ENCODE assay signal across 8 cellular contexts in genomic region chr2:173568054-173568453, GRCh38.
DNase-seq lines count a peak whose midpoint lies in the region; ATAC-seq, FAIRE-seq and TF ChIP-seq lines count a peak whose summit lies in the region.
"Had no signal": no experiment of that assay in that cellular context is flagged by ENCODE, and none has a peak within 500 bp of the region (broad histone marks: within the 10 kb centered on the region; RNA-seq: fewer than 3 reads in every experiment).

No MANE protein-coding gene starts in this region.

- no peak overlapping the region for H3K4me3 ChIP-seq in Loucy (ENCODE audit: low read length, poor library complexity, severe bottlenecking)
- H3K4me3 ChIP-seq in astrocyte (ENCODE audit: insufficient read depth, low read depth, low read length): no peak overlapping the region
- no peak overlapping the region for H3K4me3 ChIP-seq in dorsolateral prefrontal cortex
- H3K4me3 ChIP-seq: upper lobe of left lung had no signal

- no peak overlapping the region for H2AFZ ChIP-seq in Loucy (ENCODE audit: low read length)
- H2AFZ ChIP-seq in astrocyte (ENCODE audit: low read depth, low read length): no peak overlapping the region

- H3K27ac ChIP-seq in astrocyte (ENCODE audit: low read depth, low read length): no peak overlapping the region
- H3K27ac ChIP-seq in dorsolateral prefrontal cortex: no peak overlapping the region
- H3K27ac ChIP-seq: upper lobe of left lung had no signal

- no peaks in the 10 kb centered on the region for H3K36me3 Mint-ChIP-seq in astrocyte (ENCODE audit: low read depth, unreplicated experiment)

- H3K4me1 ChIP-seq in Loucy (ENCODE audit: insufficient read depth, low read length, poor library complexity, severe bottlenecking) (peaks cover 8% of the 10 kb centered on the region), astrocyte (ENCODE audit: insufficient read depth, low read length) (peaks cover 5% of the 10 kb centered on the region)

- H3K4me2 ChIP-seq in Loucy (ENCODE audit: low read depth, low read length, poor library complexity, severe bottlenecking) (no peak overlapping the region), astrocyte (ENCODE audit: low read length) (no peak overlapping the region)

- no peaks in the 10 kb centered on the region for H3K4me1 Mint-ChIP-seq in astrocyte (ENCODE audit: low read depth, unreplicated experiment)

- intact Hi-C loops in dorsolateral prefrontal cortex (cut with DNase I): no loop called here

- H3K9me3 Mint-ChIP-seq in astrocyte (ENCODE audit: unreplicated experiment): no peaks in the 10 kb centered on the region

- H3K79me2 ChIP-seq in Loucy (ENCODE audit: insufficient read depth, low read length) (no peaks in the 10 kb centered on the region), astrocyte (ENCODE audit: insufficient read depth, low read length) (no peaks in the 10 kb centered on the region)

- H4K20me1 ChIP-seq in Loucy (ENCODE audit: insufficient read depth, low read length, poor library complexity, severe bottlenecking) (no peaks in the 10 kb centered on the region), astrocyte (ENCODE audit: insufficient read depth, low read length) (no peaks in the 10 kb centered on the region)

- no peak overlapping the region for H3K27ac Mint-ChIP-seq in astrocyte (ENCODE audit: unreplicated experiment)

- H3K27me3 ChIP-seq in Loucy (ENCODE audit: insufficient read depth, low read length, poor library complexity, severe bottlenecking) (no peaks in the 10 kb centered on the region), astrocyte (ENCODE audit: insufficient read depth, low read length) (no peaks in the 10 kb centered on the region), dorsolateral prefrontal cortex (peaks cover 0 to 12% (median 0%) of the 10 kb centered on the region in 45 donors)
- H3K27me3 ChIP-seq: upper lobe of left lung had no signal

- no peaks in the 10 kb centered on the region for H3K36me3 ChIP-seq in Loucy (ENCODE audit: insufficient read depth, low read length)
- no peaks in the 10 kb centered on the region for H3K36me3 ChIP-seq in astrocyte (ENCODE audit: insufficient read depth, low read length)
- H3K36me3 ChIP-seq: upper lobe of left lung had no signal

- no peaks in the 10 kb centered on the region for H3F3A ChIP-seq in Loucy (ENCODE audit: low read depth)

- DNase-seq in EL: peak; percentile 51
- no peak for DNase-seq in astrocyte (ENCODE audit: low read depth)
- DNase-seq in myocyte (ENCODE audit: low read depth): peak; percentile 38
- no peak for DNase-seq in dorsolateral prefrontal cortex
- DNase-seq in SHP77 treated with DMSO at 0.1 percent for 48 hours (lab: John Stamatoyannopoulos, UW): no peak
- DNase-seq: upper lobe of left lung had no signal

- ATAC-seq in GM18511 (IDR thresholded peaks at IDR 0.05; ENCODE audit: unreplicated experiment): no peak

- TF ChIP-seq CTCF in Loucy (conservative IDR thresholded peaks at IDR 0.05; ENCODE audit: low read length) (peak; percentile 82), astrocyte (IDR thresholded peaks at IDR 0.05; ENCODE audit: insufficient read depth, low read depth, low read length) (peak; percentile 16), dorsolateral prefrontal cortex (IDR thresholded peaks at IDR 0.05 in 54 of 56, conservative IDR thresholded peaks at IDR 0.05 in 2 of 56; ENCODE audit: low read depth in 1 of 56, partially characterized antibody in 56 of 56) (peak in 3 of 56 donors; percentile 9 to 14 (median 12))

- H3K4me3 Mint-ChIP-seq in astrocyte (ENCODE audit: unreplicated experiment): no peak overlapping the region

- FAIRE-seq in astrocyte (lab: Jason Lieb, UNC): no peak

- H3K9ac ChIP-seq in Loucy (ENCODE audit: low read depth, low read length, poor library complexity, severe bottlenecking): no peak overlapping the region
- no peak overlapping the region for H3K9ac ChIP-seq in astrocyte (ENCODE audit: low read length)

- no peaks in the 10 kb centered on the region for H3K9me2 ChIP-seq in Loucy (replicated peaks; ENCODE audit: low read depth, low read length)

- H3K9me3 ChIP-seq in Loucy (ENCODE audit: insufficient read depth, low read depth, low read length) (no peaks in the 10 kb centered on the region), astrocyte (ENCODE audit: insufficient read depth, low read depth, low read length) (no peaks in the 10 kb centered on the region)
- H3K9me3 ChIP-seq: upper lobe of left lung had no signal

- H3K27me3 Mint-ChIP-seq in astrocyte (ENCODE audit: low read depth, unreplicated experiment): peaks cover 2% of the 10 kb centered on the region

Comparison
In these comparisons a context has a peak if more than half of its experiments do, and no peak if none do; other contexts are left out.
1. DNase-seq: peak in EL (single experiment) and myocyte (single experiment); none in astrocyte (single experiment), dorsolateral prefrontal cortex (0 of 10) and SHP77 treated with DMSO at 0.1 percent for 48 hours (single experiment).